8 cellular contexts compared by ENCODE assay signal in genomic region chr9:72871685-72872084, GRCh38.
A peak's percentile ranks its signal among the peaks of the same experiment; 100 is the strongest.
DNase-seq lines count a peak whose midpoint lies in the region; ATAC-seq and TF ChIP-seq lines count a peak whose summit lies in the region.

No MANE protein-coding gene starts in this region.

- peaks cover 17% of the 10 kb centered on the region for H3K4me1 ChIP-seq in rectal smooth muscle tissue (ENCODE audit: control insufficient read depth, insufficient read depth, low read length)

- no peak for DNase-seq in GM06990 (ENCODE audit: extremely low read depth, insufficient read length)
- DNase-seq in NCI-H526 treated with DMSO at 0.1 percent for 48 hours (lab: John Stamatoyannopoulos, UW) = peak; percentile 13
- DNase-seq in epithelial cell of esophagus (ENCODE audit: low read depth) = peak; percentile 30
- DNase-seq in GM20000 (ENCODE audit: low spot score) = no peak
- no peak for DNase-seq in NCI-H345 (lab: John Stamatoyannopoulos, UW)
- DNase-seq in activated gamma-delta T cell treated with Interleukin-2 at 50 U/mL for 16 hours = no peak

- H3K4me3 ChIP-seq in GM06990 (replicated peaks; ENCODE audit: low read depth, low read length) (no peak overlapping the region), epithelial cell of esophagus (ENCODE audit: low read length) (no peak overlapping the region), rectal smooth muscle tissue (ENCODE audit: low read length) (no peak overlapping the region)

- H3K36me3 ChIP-seq in GM06990 (ENCODE audit: control insufficient read depth, insufficient read depth, low read length) = no peaks in the 10 kb centered on the region
- no peaks in the 10 kb centered on the region for H3K36me3 ChIP-seq in rectal smooth muscle tissue (ENCODE audit: control insufficient read depth, insufficient read depth, low read length)

- H3K27me3 ChIP-seq in GM06990 (replicated peaks; ENCODE audit: control insufficient read depth, insufficient read depth, low read length) (no peaks in the 10 kb centered on the region), rectal smooth muscle tissue (ENCODE audit: control insufficient read depth, insufficient read depth, low read length) (no peaks in the 10 kb centered on the region)

- no peak overlapping the region for H3K9ac ChIP-seq in rectal smooth muscle tissue (ENCODE audit: low read length)

- no peak for ATAC-seq in HG02884 (IDR thresholded peaks at IDR 0.05; ENCODE audit: unreplicated experiment)

- H3K27ac ChIP-seq in rectal smooth muscle tissue (ENCODE audit: low read depth, low read length) = peak overlapping the region; percentile 3

- TF ChIP-seq CTCF in GM06990 (IDR thresholded peaks at IDR 0.05; ENCODE audit: insufficient read depth, low read length, poor library complexity, severe bottlenecking) (peak; percentile 37), epithelial cell of esophagus (IDR thresholded peaks at IDR 0.05; ENCODE audit: insufficient read depth, low read depth, low read length, missing control alignments) (peak; percentile 47), GM20000 (IDR thresholded peaks at IDR 0.05; ENCODE audit: extremely low read depth, missing control alignments) (no peak)

Comparison
In these comparisons a context has a peak if more than half of its experiments do, and no peak if none do; other contexts are left out.
1. DNase-seq: peak in NCI-H526 treated with DMSO at 0.1 percent for 48 hours (single experiment) and epithelial cell of esophagus (single experiment); none in GM06990 (single experiment), GM20000 (single experiment), NCI-H345 (single experiment) and activated gamma-delta T cell treated with Interleukin-2 at 50 U/mL for 16 hours (single experiment).